Comparison of ENCODE assay signal across 27 cellular contexts in the genomic region with DNA sequence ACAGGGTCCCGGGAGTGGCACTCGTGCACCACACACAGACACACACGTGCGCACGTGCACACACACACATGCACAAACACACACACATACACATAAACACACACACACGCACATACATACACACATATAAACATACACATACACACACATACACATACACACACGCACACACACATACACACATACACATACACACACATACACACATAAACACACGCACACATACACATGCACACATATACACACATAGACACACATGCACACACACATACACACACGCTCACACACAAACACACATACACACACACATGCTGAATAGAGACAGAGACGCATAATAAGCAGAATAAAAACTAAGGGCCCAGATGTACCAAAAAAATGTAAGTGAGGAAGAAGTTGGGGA.
DNase-seq lines count a peak whose midpoint lies in the region; ATAC-seq, FAIRE-seq and TF ChIP-seq lines count a peak whose summit lies in the region.
"Had no signal": no experiment of that assay in that cellular context is flagged by ENCODE, and none has a peak within 500 bp of the region (broad histone marks: within the 10 kb centered on the region; RNA-seq: fewer than 3 reads in every experiment).

No MANE protein-coding gene starts in this region.

- no peak overlapping the region for H3K27ac Mint-ChIP-seq in astrocyte (ENCODE audit: unreplicated experiment)
- H3K27ac Mint-ChIP-seq: B cell; CD4-positive, alpha-beta T cell; CD8-positive, alpha-beta T cell had no signal

- H3K27me3 ChIP-seq in HepG2 (ENCODE audit: control insufficient read depth in 1 of 2, insufficient read depth in 2 of 2, low read length in 2 of 2) (no peaks in the 10 kb centered on the region), right lobe of liver (no peaks in the 10 kb centered on the region), astrocyte (ENCODE audit: insufficient read depth, low read length) (no peaks in the 10 kb centered on the region), bronchial epithelial cell (ENCODE audit: control insufficient read depth, insufficient read depth, low read length) (no peaks in the 10 kb centered on the region)

- no peak for FAIRE-seq in HepG2 (lab: Jason Lieb, UNC)
- FAIRE-seq in astrocyte (lab: Jason Lieb, UNC): peak; percentile 99
- FAIRE-seq in bronchial epithelial cell (lab: Jason Lieb, UNC): peak; percentile 83
- FAIRE-seq: A549, GM12892, GM18507 had no signal

- TF ChIP-seq RAD21 in HepG2 (CRISPR knock-in tag; IDR thresholded peaks at IDR 0.05): no peak

- CTCF ChIA-PET in HepG2 (lab: Yijun Ruan, JAX; ENCODE audit: low intra/inter-chr PET ratio, low total read pairs) (no interaction called here), HEK293 (lab: Yijun Ruan, JAX) (no interaction called here)

- DNase-seq in HepG2 (ENCODE audit: low spot score) (no peak), right lobe of liver (no peak), astrocyte (ENCODE audit: low read depth) (no peak), bronchial epithelial cell (ENCODE audit: low read depth) (no peak), NCI-H1694 (lab: John Stamatoyannopoulos, UW) (no peak)
- DNase-seq: AML-193; Caco-2; Calu3; CD4-positive, alpha-beta T cell; CD8-positive, alpha-beta T cell; DMS 273 treated with DMSO at 0.1 percent for 48 hours; DMS153; DMS53; DMS79; DND-41; EL; GDM1 had no signal

- no peaks in the 10 kb centered on the region for H4K20me1 ChIP-seq in HepG2 (ENCODE audit: insufficient read depth, low read length)
- no peaks in the 10 kb centered on the region for H4K20me1 ChIP-seq in astrocyte (ENCODE audit: insufficient read depth, low read length)
- H4K20me1 ChIP-seq: BLaER1 treated with 17β-estradiol and CSF1 and Interleukin-3, amounts not matched to agents 10 nM and 100 nM had no signal

- no peak overlapping the region for H3K9ac ChIP-seq in HepG2 (ENCODE audit: insufficient read depth, low read depth, low read length)
- no peak overlapping the region for H3K9ac ChIP-seq in astrocyte (ENCODE audit: low read length)
- H3K9ac ChIP-seq: BLaER1 treated with 17β-estradiol and CSF1 and Interleukin-3, amounts not matched to agents 10 nM and 100 nM had no signal

- H3K4me3 ChIP-seq in HepG2 (replicated peaks in 1 of 3; ENCODE audit: insufficient read depth in 1 of 3, low read depth in 2 of 3, low read length in 3 of 3): no peak overlapping the region
- H3K4me3 ChIP-seq in right lobe of liver: no peak overlapping the region
- H3K4me3 ChIP-seq in HEK293 (ENCODE audit: low read depth, low read length): no peak overlapping the region
- H3K4me3 ChIP-seq in astrocyte (ENCODE audit: insufficient read depth, low read depth, low read length): no peak overlapping the region
- H3K4me3 ChIP-seq in bronchial epithelial cell (ENCODE audit: low read depth, low read length): no peak overlapping the region
- H3K4me3 ChIP-seq: A549; BLaER1 treated with 17β-estradiol and CSF1 and Interleukin-3, amounts not matched to agents 10 nM and 100 nM had no signal

- H3K36me3 ChIP-seq in HepG2 (replicated peaks in 1 of 2; ENCODE audit: control insufficient read depth in 1 of 2, insufficient read depth in 2 of 2, low read length in 2 of 2) (no peaks in the 10 kb centered on the region), right lobe of liver (no peaks in the 10 kb centered on the region), HEK293 (ENCODE audit: control insufficient read depth in 2 of 2, insufficient read depth in 1 of 2, low read length in 2 of 2) (no peaks in the 10 kb centered on the region), astrocyte (ENCODE audit: insufficient read depth, low read length) (no peaks in the 10 kb centered on the region), bronchial epithelial cell (ENCODE audit: control insufficient read depth, insufficient read depth, low read length) (no peaks in the 10 kb centered on the region)
- H3K36me3 ChIP-seq: BLaER1 treated with 17β-estradiol and CSF1 and Interleukin-3, amounts not matched to agents 10 nM and 100 nM had no signal

- intact Hi-C loops in HepG2 (cut with micrococcal nuclease; ENCODE audit: unreplicated experiment) (no loop called here), right lobe of liver (cut with DNase I) (no loop called here)

- ATAC-seq in HepG2 (no peak), right lobe of liver (no peak), HG03045 (IDR thresholded peaks at IDR 0.05; ENCODE audit: unreplicated experiment) (no peak), HG02884 (IDR thresholded peaks at IDR 0.05; ENCODE audit: unreplicated experiment) (no peak)
- ATAC-seq: A549; CD8-positive, alpha-beta T cell had no signal

- POLR2A ChIA-PET in HepG2 (lab: Yijun Ruan, JAX): no interaction called here
- POLR2A ChIA-PET in HEK293 (lab: Yijun Ruan, JAX): no interaction called here

- BruUV-seq in HepG2 (replicated peaks; lab: Mats Ljungman, UMichigan): no TSS peak

- TF ChIP-seq CTCF in HepG2 (CRISPR knock-in tag; IDR thresholded peaks at IDR 0.05) (no peak), right lobe of liver (IDR thresholded peaks at IDR 0.05) (no peak), HEK293 (tag by site-specific recombination; IDR thresholded peaks at IDR 0.05) (no peak), astrocyte (IDR thresholded peaks at IDR 0.05; ENCODE audit: insufficient read depth, low read depth, low read length) (no peak), bronchial epithelial cell (IDR thresholded peaks at IDR 0.05; ENCODE audit: insufficient read depth, low read length, severe bottlenecking) (no peak)

- H3K4me1 ChIP-seq in HepG2 (ENCODE audit: insufficient read depth, low read length): no peaks in the 10 kb centered on the region
- H3K4me1 ChIP-seq in right lobe of liver: no peaks in the 10 kb centered on the region
- no peaks in the 10 kb centered on the region for H3K4me1 ChIP-seq in HEK293 (ENCODE audit: control insufficient read depth, insufficient read depth, low read length)
- H3K4me1 ChIP-seq in astrocyte (ENCODE audit: insufficient read depth, low read length): no peaks in the 10 kb centered on the region
- H3K4me1 ChIP-seq: A549; BLaER1 treated with 17β-estradiol and CSF1 and Interleukin-3, amounts not matched to agents 10 nM and 100 nM; Caco-2 had no signal

- no peak overlapping the region for H3K4me3 Mint-ChIP-seq in astrocyte (ENCODE audit: unreplicated experiment)
- H3K4me3 Mint-ChIP-seq: B cell; CD4-positive, alpha-beta T cell; CD8-positive, alpha-beta T cell had no signal

- no peaks in the 10 kb centered on the region for H3K36me3 Mint-ChIP-seq in astrocyte (ENCODE audit: low read depth, unreplicated experiment)
- H3K36me3 Mint-ChIP-seq: CD8-positive, alpha-beta T cell had no signal

- no peaks in the 10 kb centered on the region for H3K9me3 Mint-ChIP-seq in astrocyte (ENCODE audit: unreplicated experiment)

- no peaks in the 10 kb centered on the region for H3K4me1 Mint-ChIP-seq in astrocyte (ENCODE audit: low read depth, unreplicated experiment)
- H3K4me1 Mint-ChIP-seq: B cell had no signal

- H3K79me2 ChIP-seq in HepG2 (ENCODE audit: insufficient read depth, low read length) (no peaks in the 10 kb centered on the region), astrocyte (ENCODE audit: insufficient read depth, low read length) (no peaks in the 10 kb centered on the region)

- H3K27me3 Mint-ChIP-seq in astrocyte (ENCODE audit: low read depth, unreplicated experiment): no peaks in the 10 kb centered on the region
- H3K27me3 Mint-ChIP-seq: B cell; CD4-positive, alpha-beta T cell had no signal

- in situ Hi-C loops in HepG2 (cut with HindIII; ENCODE audit: extremely low pct_ligation_motif_present, low pct_unique_long_range_greater_than_20kb): no loop called here

- TF ChIP-seq EP300 in HepG2 (IDR thresholded peaks at IDR 0.05; ENCODE audit: low read depth in 2 of 2, low read length in 2 of 2) (no peak), HepG2 (CRISPR knock-in tag; IDR thresholded peaks at IDR 0.05; ENCODE audit: borderline replicate concordance) (no peak)

- 48% methylated on average over 4 of the region's 10 CpGs for WGBS in HepG2 (ENCODE audit: low lambda C conversion rate)
- 86% methylated on average over 5 of the region's 10 CpGs for WGBS in right lobe of liver (ENCODE audit: insufficient coverage, low coverage, low lambda C conversion rate, missing lambda C conversion rate)

- H3K27ac ChIP-seq in HepG2 (ENCODE audit: extremely low read length, insufficient read depth, low read length): no peak overlapping the region
- no peak overlapping the region for H3K27ac ChIP-seq in right lobe of liver
- H3K27ac ChIP-seq in HEK293 (ENCODE audit: extremely low read depth, low read depth, low read length): no peak overlapping the region
- H3K27ac ChIP-seq in astrocyte (ENCODE audit: low read depth, low read length): no peak overlapping the region
- H3K27ac ChIP-seq: 22Rv1; A549; BLaER1 treated with 17β-estradiol and CSF1 and Interleukin-3, amounts not matched to agents 10 nM and 100 nM; C4-2B had no signal

- H2AFZ ChIP-seq in HepG2 (ENCODE audit: low read length): no peak overlapping the region
- H2AFZ ChIP-seq in astrocyte (ENCODE audit: low read depth, low read length): no peak overlapping the region

- TF ChIP-seq POLR2A in HepG2 (IDR thresholded peaks at IDR 0.05; ENCODE audit: insufficient read depth in 1 of 2, low read depth in 2 of 2, low read length in 2 of 2) (no peak), right lobe of liver (IDR thresholded peaks at IDR 0.05) (no peak)

- H3K9me3 ChIP-seq in HepG2 (ENCODE audit: low read length): peaks cover 42% of the 10 kb centered on the region
- H3K9me3 ChIP-seq in right lobe of liver: no peaks in the 10 kb centered on the region
- no peaks in the 10 kb centered on the region for H3K9me3 ChIP-seq in HEK293 (ENCODE audit: control insufficient read depth, insufficient read depth, low read depth, low read length)
- H3K9me3 ChIP-seq in astrocyte (ENCODE audit: insufficient read depth, low read depth, low read length): no peaks in the 10 kb centered on the region
- H3K9me3 ChIP-seq: A549, Caco-2 had no signal

- H3K4me2 ChIP-seq in HepG2 (ENCODE audit: low read depth, low read length) (no peak overlapping the region), astrocyte (ENCODE audit: low read length) (no peak overlapping the region)
- H3K4me2 ChIP-seq: A549; BLaER1 treated with 17β-estradiol and CSF1 and Interleukin-3, amounts not matched to agents 10 nM and 100 nM had no signal

TF ChIP-seq in HEK293, 187 proteins besides CTCF, POLR2A, EP300 and RAD21 (continues in another document):
- no peak for TF ChIP-seq ZXDB (tag by site-specific recombination; IDR thresholded peaks at IDR 0.05)
- TF ChIP-seq, protein P1, sequence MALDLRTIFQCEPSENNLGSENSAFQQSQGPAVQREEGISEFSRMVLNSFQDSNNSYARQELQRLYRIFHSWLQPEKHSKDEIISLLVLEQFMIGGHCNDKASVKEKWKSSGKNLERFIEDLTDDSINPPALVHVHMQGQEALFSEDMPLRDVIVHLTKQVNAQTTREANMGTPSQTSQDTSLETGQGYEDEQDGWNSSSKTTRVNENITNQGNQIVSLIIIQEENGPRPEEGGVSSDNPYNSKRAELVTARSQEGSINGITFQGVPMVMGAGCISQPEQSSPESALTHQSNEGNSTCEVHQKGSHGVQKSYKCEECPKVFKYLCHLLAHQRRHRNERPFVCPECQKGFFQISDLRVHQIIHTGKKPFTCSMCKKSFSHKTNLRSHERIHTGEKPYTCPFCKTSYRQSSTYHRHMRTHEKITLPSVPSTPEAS (tag by site-specific recombination; IDR thresholded peaks at IDR 0.05): peak; percentile 96
